ENCODE assay signal across 8 cellular contexts in the genomic region with DNA sequence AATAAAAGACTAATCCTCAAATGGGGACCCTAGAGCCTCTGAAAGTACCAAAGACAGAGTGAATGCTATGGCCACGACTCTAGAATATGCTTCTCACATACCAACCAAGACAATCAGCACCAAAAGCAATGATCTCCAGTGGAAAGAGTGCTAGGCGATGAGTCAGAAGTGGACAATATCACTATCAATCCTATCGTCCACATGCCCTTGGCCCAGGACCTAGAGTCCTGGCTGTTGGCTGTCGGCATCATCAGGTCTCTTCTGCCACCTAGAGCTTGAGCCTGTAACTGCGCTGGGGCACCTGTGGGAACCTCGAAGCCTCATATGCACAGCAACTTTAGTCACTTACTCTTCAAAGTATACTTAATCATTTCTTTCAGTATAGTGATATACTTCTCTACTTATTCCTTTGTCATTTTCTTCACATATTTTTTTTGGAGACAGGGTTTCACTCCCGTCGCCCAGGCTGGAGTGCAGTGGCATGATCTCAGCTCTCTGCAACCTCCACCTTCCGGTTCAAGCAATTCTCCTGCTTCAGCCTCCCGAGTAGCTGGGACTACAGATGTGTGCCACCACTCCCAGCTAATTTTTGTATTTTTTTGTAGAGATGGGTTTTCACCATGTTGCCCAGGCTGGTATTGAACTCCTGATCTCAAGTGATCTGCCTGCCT. TPM values are rescaled to one million over a fixed set of nuclear protein-coding genes. Genes with fewer than 3 reads are reported as not detected.
DNase-seq lines count a peak whose midpoint lies in the region; ATAC-seq and TF ChIP-seq lines count a peak whose summit lies in the region.

No MANE protein-coding gene starts in this region.

- in situ Hi-C loops in KBM-7 (cut with MboI; ENCODE audit: low pct_unique_long_range_greater_than_20kb, low sequenced_read_pairs), result no loop called here

- H3K4me1 ChIP-seq in DND-41 (ENCODE audit: insufficient read depth, low read length) (no peaks in the 10 kb centered on the region), colonic mucosa (no peaks in the 10 kb centered on the region), right lobe of liver (no peaks in the 10 kb centered on the region)

- H3K4me3 ChIP-seq in DND-41 (ENCODE audit: low read depth in 1 of 2, low read length in 2 of 2) (no peak overlapping the region), colonic mucosa (no peak overlapping the region), right lobe of liver (no peak overlapping the region)

- no peaks in the 10 kb centered on the region for H3K9me3 ChIP-seq in DND-41 (ENCODE audit: insufficient read depth, low read length, severe bottlenecking)
- H3K9me3 ChIP-seq in colonic mucosa, result no peaks in the 10 kb centered on the region
- H3K9me3 ChIP-seq in right lobe of liver, result no peaks in the 10 kb centered on the region

- intact Hi-C loops in colonic mucosa (cut with DNase I), result loop anchor here (5.0 to 10.0 kb wide), 2 partner anchors 223 to 535 kb away; a partner anchor contains a TSS
- intact Hi-C loops in right lobe of liver (cut with DNase I), result loop anchor here (10.0 kb wide), 1 partner anchor 225 kb away; no protein-coding TSS in a partner anchor

- H3K27me3 Mint-ChIP-seq in stimulated activated naive CD8-positive, alpha-beta T cell treated with anti-CD3 and anti-CD28 coated beads, Interleukin-15, amount 100 ng/mL, for 72 hours, result no peaks in the 10 kb centered on the region

- peaks cover 16% of the 10 kb centered on the region for H3K4me1 Mint-ChIP-seq in stimulated activated naive CD8-positive, alpha-beta T cell treated with anti-CD3 and anti-CD28 coated beads, Interleukin-15, amount 100 ng/mL, for 72 hours

- H3K9ac ChIP-seq in DND-41 (ENCODE audit: low read depth, low read length), result no peak overlapping the region
- no peak overlapping the region for H3K9ac ChIP-seq in colonic mucosa (ENCODE audit: low read depth in 2 of 2, low read length in 2 of 2)

- no peak for TF ChIP-seq POLR2A in right lobe of liver (IDR thresholded peaks at IDR 0.05)

- H3K36me3 ChIP-seq in DND-41 (ENCODE audit: insufficient read depth, low read length) (peaks cover 69% of the 10 kb centered on the region), colonic mucosa (peaks cover 2% of the 10 kb centered on the region), right lobe of liver (peaks cover 0 to 57% (median 14%) of the 10 kb centered on the region in 4 donors)

- ATAC-seq in DND-41 (ENCODE audit: insufficient read depth, low read depth) (peak; percentile 66; the same call in 1 of the 3 replicates), right lobe of liver (peak; percentile 99 to 100 (median 100)), HG03196 (IDR thresholded peaks at IDR 0.05; ENCODE audit: unreplicated experiment) (no peak), HG03108 (IDR thresholded peaks at IDR 0.05; ENCODE audit: unreplicated experiment) (no peak)
- ATAC-seq in stimulated activated naive CD8-positive, alpha-beta T cell treated with anti-CD3 and anti-CD28 coated beads, Interleukin-15, amount 100 ng/mL, for 72 hours, result peak; percentile 68

- H3K4me3 Mint-ChIP-seq in stimulated activated naive CD8-positive, alpha-beta T cell treated with anti-CD3 and anti-CD28 coated beads, Interleukin-15, amount 100 ng/mL, for 72 hours, result no peak overlapping the region

- TF ChIP-seq CTCF in DND-41 (IDR thresholded peaks at IDR 0.05; ENCODE audit: borderline replicate concordance, extremely low read depth, low read length, poor library complexity, severe bottlenecking) (peak; percentile 79), colonic mucosa (IDR thresholded peaks at IDR 0.05) (peak; percentile 88), right lobe of liver (IDR thresholded peaks at IDR 0.05) (peak; percentile 76 to 88 (median 80))

- H4K20me1 ChIP-seq in DND-41 (ENCODE audit: insufficient read depth, low read length), result no peaks in the 10 kb centered on the region

- DNase-seq in DND-41 (peak; percentile 35), KBM-7 (peak; percentile 51), UCSD-AML1 (lab: John Stamatoyannopoulos, UW; ENCODE audit: unreplicated experiment) (peak; percentile 43), colonic mucosa (peak; percentile 62), right lobe of liver (peak; percentile 62 to 76 (median 72))
- peak; percentile 17 to 47 for DNase-seq in stimulated activated naive CD8-positive, alpha-beta T cell treated with anti-CD3 and anti-CD28 coated beads, Interleukin-15, amount 100 ng/mL, for 72 hours

- H3K27me3 ChIP-seq in DND-41 (ENCODE audit: insufficient read depth, low read length, poor library complexity) (no peaks in the 10 kb centered on the region), colonic mucosa (no peaks in the 10 kb centered on the region), right lobe of liver (no peaks in the 10 kb centered on the region)

- H3K4me2 ChIP-seq in DND-41 (ENCODE audit: insufficient read depth, low read length), result no peak overlapping the region

- no peaks in the 10 kb centered on the region for H3K79me2 ChIP-seq in DND-41 (ENCODE audit: insufficient read depth, low read length)

- H2AFZ ChIP-seq in DND-41 (ENCODE audit: low read depth, low read length), result no peak overlapping the region

- H3K27ac Mint-ChIP-seq in stimulated activated naive CD8-positive, alpha-beta T cell treated with anti-CD3 and anti-CD28 coated beads, Interleukin-15, amount 100 ng/mL, for 72 hours, result no peak overlapping the region

- no peaks in the 10 kb centered on the region for H3K9me3 Mint-ChIP-seq in stimulated activated naive CD8-positive, alpha-beta T cell treated with anti-CD3 and anti-CD28 coated beads, Interleukin-15, amount 100 ng/mL, for 72 hours

- WGBS in right lobe of liver (ENCODE audit: insufficient coverage, low coverage, low lambda C conversion rate, missing lambda C conversion rate), result 52% methylated on average over 9 of the region's 10 CpGs

- H3K27ac ChIP-seq in DND-41 (ENCODE audit: low read length) (no peak overlapping the region), colonic mucosa (no peak overlapping the region), right lobe of liver (no peak overlapping the region)

RNA-seq across cellular contexts. Expression of a gene that starts 29.7 kb away (rescaled TPM):
- total RNA-seq in colonic mucosa, result 10 to 100 TPM; 19.4 to 26.8 TPM
- 10 to 100 TPM in 5 of 6 experiments, 1 to 10 TPM in 1; 7.9 to 16.7 (median 11.5) TPM for total RNA-seq in right lobe of liver

Comparison
In these comparisons a context has a peak if more than half of its experiments do, and no peak if none do; other contexts are left out.
1. ATAC-seq: peak in DND-41 (single experiment), right lobe of liver (4 of 4) and stimulated activated naive CD8-positive, alpha-beta T cell treated with anti-CD3 and anti-CD28 coated beads, Interleukin-15, amount 100 ng/mL, for 72 hours (single experiment); none in HG03196 (single experiment) and HG03108 (single experiment).
2. Peak in every context shown above with its lines, with median percentiles within 50 percentile points of each other: DNase-seq and CTCF ChIP-seq.